Comparison of ENCODE assay signal across 16 cellular contexts in genomic region chr7:128941946-128942526, GRCh38. TPM values are rescaled to one million over a fixed set of nuclear protein-coding genes. Genes with fewer than 3 reads are reported as not detected.
"Had no signal": no experiment of that assay in that cellular context is flagged by ENCODE, and none has a peak within 500 bp of the region (broad histone marks: within the 10 kb centered on the region; RNA-seq: fewer than 3 reads in every experiment).

No MANE protein-coding gene starts in this region.

- H3K4me3 ChIP-seq: psoas muscle, right lobe of liver had no signal

- H3K9me3 ChIP-seq: psoas muscle, right lobe of liver, upper lobe of left lung had no signal

- H3K4me1 ChIP-seq: psoas muscle had no signal

- H3K27me3 Mint-ChIP-seq: T-helper 17 cell had no signal

- ATAC-seq: activated T-cell treated with anti-CD3 and anti-CD28 coated beads, Interleukin-2, amount 50 U/mL, for 72 hours; natural killer cell; psoas muscle; right lobe of liver; T-helper 17 cell had no signal

- H3K36me3 ChIP-seq: right lobe of liver had no signal

- H3K27me3 ChIP-seq: right lobe of liver, upper lobe of left lung had no signal

- H3K27ac ChIP-seq: psoas muscle, right lobe of liver had no signal

- H3K36me3 Mint-ChIP-seq: activated naive CD8-positive, alpha-beta T cell treated with anti-CD3 and anti-CD28 coated beads, Interleukin-2, amount 10 ng/mL, durations not matched to agents 7 days and 5 days; natural killer cell had no signal

- DNase-seq: activated CD4-positive, alpha-beta T cell treated with anti-CD3 and anti-CD28 coated beads, Interleukin-2, amount 10 ng/mL, durations not matched to agents 7 days and 5 days; activated CD4-positive, CD25-positive, alpha-beta regulatory T cell; activated naive CD8-positive, alpha-beta T cell treated with anti-CD3 and anti-CD28 coated beads, Interleukin-2, amount 10 ng/mL, durations not matched to agents 7 days and 5 days; activated T-cell treated with anti-CD3 and anti-CD28 coated beads, Interleukin-2, amount 50 U/mL, for 72 hours; aorta; foreskin melanocyte; natural killer cell; nucleus accumbens; psoas muscle; right lobe of liver; stimulated activated CD4-positive, alpha-beta T cell treated with anti-CD3 and anti-CD28 coated beads, Interleukin-1b, Interleukin-23, amount 100 ng/mL, for 48 hours; stimulated activated naive CD4-positive, alpha-beta T cell treated with Interleukin-2 at 50 U/mL for 16 hours; T-helper 17 cell had no signal

- H3K9me3 Mint-ChIP-seq: activated CD4-positive, alpha-beta T cell treated with anti-CD3 and anti-CD28 coated beads, Interleukin-2, amount 10 ng/mL, durations not matched to agents 7 days and 5 days; activated naive CD8-positive, alpha-beta T cell treated with anti-CD3 and anti-CD28 coated beads, Interleukin-2, amount 10 ng/mL, durations not matched to agents 7 days and 5 days; activated T-cell treated with anti-CD3 and anti-CD28 coated beads, Interleukin-2, amount 50 U/mL, for 72 hours; natural killer cell had no signal

RNA-seq across cellular contexts. Expression of gene IRF5, which starts 4.3 kb away (rescaled TPM):
- total RNA-seq: lung microvascular endothelial cell had no signal

RNA-seq across cellular contexts. Expression of gene KCP, which starts 31.5 kb away (rescaled TPM):
- total RNA-seq: endothelial cell of umbilical vein, lung microvascular endothelial cell had no signal
- polyA plus RNA-seq: endothelial cell of umbilical vein had no signal
